ENCODE assay signal across 9 cellular contexts in genomic region chr10:50326757-50327701, GRCh38.
DNase-seq lines count a peak whose midpoint lies in the region; ATAC-seq and FAIRE-seq lines count a peak whose summit lies in the region.
"Had no signal": no experiment of that assay in that cellular context is flagged by ENCODE, and none has a peak within 500 bp of the region (broad histone marks: within the 10 kb centered on the region; RNA-seq: fewer than 3 reads in every experiment).

No MANE protein-coding gene starts in this region.

- no peaks in the 10 kb centered on the region for H4K20me1 ChIP-seq in GM23248 (ENCODE audit: insufficient read depth)

- H3F3A ChIP-seq in GM23248 (ENCODE audit: insufficient read depth) = peaks cover 37% of the 10 kb centered on the region

- H3K9me2 ChIP-seq in GM23248 (ENCODE audit: insufficient read depth) = no peaks in the 10 kb centered on the region

- peak overlapping the region; percentile 73 for H3K27ac ChIP-seq in GM23248

- peak overlapping the region; percentile 1; the same call in 1 of the 2 replicates for H2AFZ ChIP-seq in GM23248

- ATAC-seq in activated naive CD8-positive, alpha-beta T cell treated with anti-CD3 and anti-CD28 coated beads, Interleukin-2, amount 50 U/mL, for 24 hours = no peak

- H3K4me3 ChIP-seq in GM23248 (peak overlapping the region; percentile 58), skeletal muscle cell (ENCODE audit: low read depth, low read length) (peak overlapping the region; percentile 24)

- H3K36me3 ChIP-seq in GM23248 (ENCODE audit: low read depth) = no peaks in the 10 kb centered on the region

- H3K9me3 ChIP-seq in GM23248 (ENCODE audit: low read depth) = no peaks in the 10 kb centered on the region

- DNase-seq in GM23248 = peak; percentile 80
- peak; percentile 62 for DNase-seq in UCSD-AML1 (lab: John Stamatoyannopoulos, UW; ENCODE audit: unreplicated experiment)
- peak; percentile 31 for DNase-seq in foreskin melanocyte
- peak; percentile 66 for DNase-seq in skeletal muscle cell (ENCODE audit: low read depth)
- no peak for DNase-seq in activated naive CD8-positive, alpha-beta T cell treated with anti-CD3 and anti-CD28 coated beads, Interleukin-2, amount 50 U/mL, for 24 hours
- no peak for DNase-seq in activated CD4-positive, alpha-beta T cell treated with anti-CD3 and anti-CD28 coated beads, Interleukin-2, amount 50 U/mL, for 4 hours
- DNase-seq in stimulated activated CD8-positive, alpha-beta memory T cell treated with anti-CD3 and anti-CD28 coated beads, Interleukin-4, amount 100 ng/mL, for 48 hours = no peak
- no peak for DNase-seq in frontal cortex (ENCODE audit: low spot score in 2 of 2)
- DNase-seq: NCI-H82 had no signal

- no peaks in the 10 kb centered on the region for H3K27me3 Mint-ChIP-seq in activated naive CD8-positive, alpha-beta T cell treated with anti-CD3 and anti-CD28 coated beads, Interleukin-2, amount 50 U/mL, for 24 hours

- H3K4me3 Mint-ChIP-seq in activated naive CD8-positive, alpha-beta T cell treated with anti-CD3 and anti-CD28 coated beads, Interleukin-2, amount 50 U/mL, for 24 hours = no peak overlapping the region

- no peak for FAIRE-seq in frontal cortex (lab: Jason Lieb, UNC)

- H3K4me2 ChIP-seq in GM23248 (ENCODE audit: unreplicated experiment) = peak overlapping the region; percentile 90

- H3K9ac ChIP-seq in GM23248 = peak overlapping the region; percentile 53

- H3K27ac Mint-ChIP-seq in activated naive CD8-positive, alpha-beta T cell treated with anti-CD3 and anti-CD28 coated beads, Interleukin-2, amount 50 U/mL, for 24 hours = no peak overlapping the region

- H3K27me3 ChIP-seq in GM23248 (replicated peaks; ENCODE audit: insufficient read depth) = no peaks in the 10 kb centered on the region

- WGBS in GM23248 (ENCODE audit: low coverage in 1 of 2, low lambda C conversion rate in 2 of 2, missing lambda C conversion rate in 2 of 2), 2 experiments = 39% methylated on average over 13 of the region's 13 CpGs

- peaks cover 7% of the 10 kb centered on the region for H3K36me3 Mint-ChIP-seq in activated naive CD8-positive, alpha-beta T cell treated with anti-CD3 and anti-CD28 coated beads, Interleukin-2, amount 50 U/mL, for 24 hours (ENCODE audit: low read depth)

- peaks cover 14% of the 10 kb centered on the region for H3K4me1 Mint-ChIP-seq in activated naive CD8-positive, alpha-beta T cell treated with anti-CD3 and anti-CD28 coated beads, Interleukin-2, amount 50 U/mL, for 24 hours

- peaks cover 16% of the 10 kb centered on the region; the same call in 1 of the 2 replicates for H3K79me2 ChIP-seq in GM23248 (ENCODE audit: insufficient read depth)

- in situ Hi-C loops in GM23248 (cut with MboI) = no loop called here

- no peaks in the 10 kb centered on the region for H3K9me3 Mint-ChIP-seq in activated naive CD8-positive, alpha-beta T cell treated with anti-CD3 and anti-CD28 coated beads, Interleukin-2, amount 50 U/mL, for 24 hours

- H3K4me1 ChIP-seq in GM23248 (ENCODE audit: insufficient read depth) = peaks cover 38% of the 10 kb centered on the region

Comparison
In these comparisons a context has a peak if more than half of its experiments do, and no peak if none do; other contexts are left out.
1. DNase-seq: peak in GM23248 (single experiment), UCSD-AML1 (single experiment), foreskin melanocyte (single experiment) and skeletal muscle cell (single experiment); none in activated naive CD8-positive, alpha-beta T cell treated with anti-CD3 and anti-CD28 coated beads, Interleukin-2, amount 50 U/mL, for 24 hours (single experiment), activated CD4-positive, alpha-beta T cell treated with anti-CD3 and anti-CD28 coated beads, Interleukin-2, amount 50 U/mL, for 4 hours (0 of 2), stimulated activated CD8-positive, alpha-beta memory T cell treated with anti-CD3 and anti-CD28 coated beads, Interleukin-4, amount 100 ng/mL, for 48 hours (single experiment) and frontal cortex (0 of 2).